8 cellular contexts compared by ENCODE assay signal in the genomic region with DNA sequence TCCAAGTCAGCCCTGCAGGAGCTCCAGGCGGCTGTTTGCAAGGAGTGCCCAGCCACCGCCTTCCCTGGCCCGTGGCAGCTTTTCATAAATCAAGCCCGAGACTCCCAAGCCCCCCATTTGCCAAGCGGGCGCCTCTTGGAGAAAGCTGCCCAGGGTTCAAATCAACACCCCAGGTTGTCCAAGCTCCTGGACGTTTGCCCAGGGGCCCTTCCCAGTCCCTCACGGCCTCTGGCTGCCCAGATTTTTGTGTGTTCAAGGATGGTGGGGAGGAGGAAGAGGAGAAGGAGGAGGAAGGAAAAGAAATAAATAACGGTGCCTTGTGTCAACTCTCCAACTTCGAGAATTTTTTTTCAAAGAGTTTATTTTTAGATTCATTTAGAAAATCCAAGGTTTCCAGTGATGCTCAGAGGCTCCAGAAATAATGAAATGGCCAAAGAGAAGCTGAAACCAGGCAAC. TPM values are rescaled to one million over a fixed set of nuclear protein-coding genes. Genes with fewer than 3 reads are reported as not detected.
DNase-seq lines count a peak whose midpoint lies in the region; ATAC-seq and TF ChIP-seq lines count a peak whose summit lies in the region.

No MANE protein-coding gene starts in this region.

- no peak overlapping the region for H3K27ac Mint-ChIP-seq in activated naive CD8-positive, alpha-beta T cell treated with anti-CD3 and anti-CD28 coated beads, Interleukin-2, amount 50 U/mL, for 24 hours

- H3K9ac ChIP-seq in ES-I3 (ENCODE audit: low read depth, low read length) (peak overlapping the region; percentile 55; the same call in 1 of the 2 replicates), rectal smooth muscle tissue (ENCODE audit: low read length) (no peak overlapping the region)

- no peaks in the 10 kb centered on the region for H3K36me3 ChIP-seq in ES-I3 (ENCODE audit: insufficient read depth, low read length)
- no peaks in the 10 kb centered on the region for H3K36me3 ChIP-seq in right atrium auricular region
- no peaks in the 10 kb centered on the region for H3K36me3 ChIP-seq in rectal smooth muscle tissue (ENCODE audit: control insufficient read depth, insufficient read depth, low read length)

- no peak for ATAC-seq in activated naive CD8-positive, alpha-beta T cell treated with anti-CD3 and anti-CD28 coated beads, Interleukin-2, amount 50 U/mL, for 24 hours

- TF ChIP-seq CTCF in right atrium auricular region (IDR thresholded peaks at IDR 0.05), result no peak

- H3K9me3 Mint-ChIP-seq in activated naive CD8-positive, alpha-beta T cell treated with anti-CD3 and anti-CD28 coated beads, Interleukin-2, amount 50 U/mL, for 24 hours, result no peaks in the 10 kb centered on the region

- no peak for DNase-seq in activated naive CD8-positive, alpha-beta T cell treated with anti-CD3 and anti-CD28 coated beads, Interleukin-2, amount 50 U/mL, for 24 hours
- no peak for DNase-seq in right atrium auricular region (ENCODE audit: low spot score)
- no peak for DNase-seq in NCI-H226
- DNase-seq in activated CD8-positive, alpha-beta memory T cell treated with anti-CD3 and anti-CD28 coated beads, Interleukin-2, amount 50 U/mL, for 48 hours, result no peak
- no peak for DNase-seq in NCI-H187 (lab: John Stamatoyannopoulos, UW)
- DNase-seq in activated CD4-positive, alpha-beta T cell treated with anti-CD3 and anti-CD28 coated beads, Interleukin-2, amount 50 U/mL, for 4 hours, result no peak

- H3K27me3 Mint-ChIP-seq in activated naive CD8-positive, alpha-beta T cell treated with anti-CD3 and anti-CD28 coated beads, Interleukin-2, amount 50 U/mL, for 24 hours, result peaks cover 76% of the 10 kb centered on the region

- H3K9me3 ChIP-seq in ES-I3 (ENCODE audit: control insufficient read depth, insufficient read depth, low read length) (no peaks in the 10 kb centered on the region), right atrium auricular region (no peaks in the 10 kb centered on the region)

- H3K27me3 ChIP-seq in right atrium auricular region (no peaks in the 10 kb centered on the region), rectal smooth muscle tissue (ENCODE audit: control insufficient read depth, insufficient read depth, low read length) (no peaks in the 10 kb centered on the region)

- H3K27ac ChIP-seq in right atrium auricular region, result peak overlapping the region; percentile 91 to 96
- peak overlapping the region; percentile 91 for H3K27ac ChIP-seq in rectal smooth muscle tissue (ENCODE audit: low read depth, low read length)

- H3K4me1 ChIP-seq in ES-I3 (ENCODE audit: insufficient read depth, low read length) (peaks cover 9% of the 10 kb centered on the region; the same call in 1 of the 2 replicates), right atrium auricular region (peaks cover 0 to 51% of the 10 kb centered on the region in 2 donors), rectal smooth muscle tissue (ENCODE audit: control insufficient read depth, insufficient read depth, low read length) (peaks cover 20% of the 10 kb centered on the region)

- H3K4me3 ChIP-seq in right atrium auricular region (peak overlapping the region; percentile 41 to 60), rectal smooth muscle tissue (ENCODE audit: low read length) (peak overlapping the region; percentile 72)

- peak overlapping the region; percentile 63 for H3K4me3 Mint-ChIP-seq in activated naive CD8-positive, alpha-beta T cell treated with anti-CD3 and anti-CD28 coated beads, Interleukin-2, amount 50 U/mL, for 24 hours

- H3K4me1 Mint-ChIP-seq in activated naive CD8-positive, alpha-beta T cell treated with anti-CD3 and anti-CD28 coated beads, Interleukin-2, amount 50 U/mL, for 24 hours, result peaks cover 28% of the 10 kb centered on the region

- no peaks in the 10 kb centered on the region for H3K36me3 Mint-ChIP-seq in activated naive CD8-positive, alpha-beta T cell treated with anti-CD3 and anti-CD28 coated beads, Interleukin-2, amount 50 U/mL, for 24 hours (ENCODE audit: low read depth)

RNA-seq across cellular contexts. Expression of a gene that starts 20.6 kb away (rescaled TPM):
- 10 to 100 TPM in 1 of 2 donors, 1 to 10 TPM in 1; 8.6 to 12.5 TPM for total RNA-seq in right atrium auricular region
